Comparison of ENCODE assay signal across 8 cellular contexts in the genomic region with DNA sequence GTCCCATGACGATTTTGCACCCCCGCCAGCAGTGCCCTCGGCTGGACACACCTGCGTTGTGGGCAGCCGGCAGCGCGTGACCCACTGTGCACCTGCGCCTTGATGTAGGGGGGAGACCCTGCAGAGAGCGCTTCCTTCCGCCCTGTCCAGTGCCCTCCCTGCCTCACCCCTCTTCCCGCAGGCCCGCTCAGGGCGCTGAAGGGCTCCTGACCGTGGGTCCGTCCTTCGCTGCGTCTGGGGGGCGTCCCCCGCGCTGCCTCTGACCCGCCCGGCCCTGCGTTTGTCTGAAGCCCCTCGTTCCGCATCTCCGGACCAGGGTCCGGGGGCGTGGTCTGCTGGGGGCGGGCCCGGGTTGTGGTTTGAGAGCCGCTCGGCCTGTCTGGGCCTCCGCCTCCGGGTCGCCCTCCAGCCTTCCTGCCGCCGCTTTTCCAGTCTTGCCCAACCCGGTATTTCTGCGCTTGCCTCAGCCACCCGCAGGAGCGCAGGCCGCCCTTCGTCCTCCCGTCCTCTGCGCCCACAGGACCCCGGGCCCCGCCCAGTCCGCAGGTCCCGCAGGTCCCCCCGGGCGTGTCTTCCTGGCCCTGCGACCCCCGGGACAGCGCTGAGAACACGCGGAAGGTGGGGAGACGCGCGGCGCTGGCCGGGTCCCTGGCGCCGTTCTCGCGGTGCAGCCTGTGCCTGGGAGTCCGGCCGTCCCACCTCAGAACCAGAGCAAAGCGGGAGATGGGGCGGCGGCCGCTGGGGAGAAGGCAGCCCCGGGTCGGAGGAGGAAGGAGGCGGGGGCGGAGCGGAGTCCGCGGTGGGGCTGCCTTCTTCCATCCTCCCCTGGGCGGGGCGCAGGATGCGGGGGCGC. TPM values are rescaled to one million over a fixed set of nuclear protein-coding genes. Genes with fewer than 3 reads are reported as not detected.
DNase-seq lines count a peak whose midpoint lies in the region; ATAC-seq and TF ChIP-seq lines count a peak whose summit lies in the region.

No MANE protein-coding gene starts in this region.

- H3K27me3 ChIP-seq in HUES64 (ENCODE audit: insufficient read depth, low read length) = peaks cover 10% of the 10 kb centered on the region
- H3K27me3 ChIP-seq in foreskin keratinocyte = peaks cover 47% of the 10 kb centered on the region
- no peaks in the 10 kb centered on the region for H3K27me3 ChIP-seq in WERI-Rb-1 (ENCODE audit: insufficient read depth, low read depth, severe bottlenecking)

- TF ChIP-seq CTCF in foreskin keratinocyte (conservative IDR thresholded peaks at IDR 0.05) = no peak
- no peak for TF ChIP-seq CTCF in WERI-Rb-1 (IDR thresholded peaks at IDR 0.05; ENCODE audit: low read depth, low read length)

- peaks cover 28% of the 10 kb centered on the region for H3K36me3 ChIP-seq in HUES64 (ENCODE audit: insufficient read depth, low read length)
- peaks cover 8% of the 10 kb centered on the region for H3K36me3 ChIP-seq in WERI-Rb-1

- DNase-seq in AML-193 (lab: John Stamatoyannopoulos, UW) (peak; percentile 63 to 65), activated T-helper 1 cell treated with Interleukin-2 at 50 U/mL for 16 hours (ENCODE audit: low read depth) (peak; percentile 52), foreskin keratinocyte (no peak), retina (peak; percentile 47), WERI-Rb-1 (no peak), occipital lobe (lab: John Stamatoyannopoulos, UW) (no peak)

- no peaks in the 10 kb centered on the region for H3K9me3 ChIP-seq in HUES64 (ENCODE audit: insufficient read depth, low read depth, low read length)
- no peaks in the 10 kb centered on the region for H3K9me3 ChIP-seq in WERI-Rb-1 (ENCODE audit: severe bottlenecking)

- H3K27ac ChIP-seq in HUES64 (ENCODE audit: low read depth, low read length) = no peak overlapping the region
- no peak overlapping the region for H3K27ac ChIP-seq in foreskin keratinocyte
- no peak overlapping the region for H3K27ac ChIP-seq in WERI-Rb-1

- peak overlapping the region; percentile 66 for H3K9ac ChIP-seq in HUES64 (ENCODE audit: low read depth, low read length)

- H3K4me1 ChIP-seq in HUES64 (ENCODE audit: insufficient read depth, low read length) (peaks cover 5% of the 10 kb centered on the region; the same call in 1 of the 2 replicates), foreskin keratinocyte (no peaks in the 10 kb centered on the region)

- 2% methylated on average over 82 of the region's 82 CpGs for WGBS in HUES64

- H3K4me3 ChIP-seq in HUES64 (ENCODE audit: low read length) (peak overlapping the region; percentile 68), WERI-Rb-1 (ENCODE audit: low read depth, low read length) (no peak overlapping the region)

- peak; percentile 45 for ATAC-seq in GM19455 (IDR thresholded peaks at IDR 0.05; ENCODE audit: unreplicated experiment)
- ATAC-seq in foreskin keratinocyte = peak; percentile 24

RNA-seq across cellular contexts. Expression of a gene that starts 4.0 kb away (rescaled TPM):
- polyA plus RNA-seq in HUES64 (2013, experiment 1 of 2) = not detected
- not detected for polyA plus RNA-seq in HUES64 (2013, experiment 2 of 2)
- total RNA-seq in foreskin keratinocyte (not detected in 2 replicates), occipital lobe (not detected)
- not detected in 2 replicates for polyA plus RNA-seq in foreskin keratinocyte

RNA-seq across cellular contexts. Expression of a gene that starts 16.5 kb away (rescaled TPM):
- 66.5 TPM for polyA plus RNA-seq in HUES64 (2013, experiment 1 of 2)
- polyA plus RNA-seq in HUES64 (2013, experiment 2 of 2) = 68.3 TPM
- total RNA-seq in foreskin keratinocyte (19.1 and 28.2 TPM in 2 replicates), occipital lobe (17.8 TPM)
- 26.0 and 37.7 TPM in 2 replicates for polyA plus RNA-seq in foreskin keratinocyte

RNA-seq across cellular contexts. Expression of a gene that starts 28.5 kb away (rescaled TPM):
- polyA plus RNA-seq in HUES64 (2013, experiment 1 of 2) = 86.5 TPM
- 87.2 TPM for polyA plus RNA-seq in HUES64 (2013, experiment 2 of 2)
- total RNA-seq in foreskin keratinocyte (240 and 305 TPM in 2 replicates), occipital lobe (48.8 TPM)
- 317 and 391 TPM in 2 replicates for polyA plus RNA-seq in foreskin keratinocyte

RNA-seq across cellular contexts. Expression of a gene that starts 51.9 kb away (rescaled TPM):
- polyA plus RNA-seq in HUES64 (2013, experiment 1 of 2) = 1.5 TPM
- polyA plus RNA-seq in HUES64 (2013, experiment 2 of 2) = 2.2 TPM
- total RNA-seq in foreskin keratinocyte (not detected in 2 replicates), occipital lobe (0.16 TPM)
- polyA plus RNA-seq in foreskin keratinocyte = 0.06 and 0.09 TPM in 2 replicates

Comparison
In these comparisons a context has a peak if more than half of its experiments do, and no peak if none do; other contexts are left out.
1. DNase-seq: peak in AML-193 (2 of 2), activated T-helper 1 cell treated with Interleukin-2 at 50 U/mL for 16 hours (single experiment) and retina (single experiment); none in foreskin keratinocyte (0 of 2), WERI-Rb-1 (single experiment) and occipital lobe (single experiment).